ENCODE assay signal across 10 cellular contexts in genomic region chr20:54499111-54499510, GRCh38. TPM values are rescaled to one million over a fixed set of nuclear protein-coding genes. Genes with fewer than 3 reads are reported as not detected.
"Had no signal": no experiment of that assay in that cellular context is flagged by ENCODE, and none has a peak within 500 bp of the region (broad histone marks: within the 10 kb centered on the region; RNA-seq: fewer than 3 reads in every experiment).

No MANE protein-coding gene starts in this region.

- H3K27ac ChIP-seq: HL-60, KMS-11 had no signal

- H3K4me3 ChIP-seq: GM23338, K562 had no signal

- H2AFZ ChIP-seq: GM23338 had no signal

- H3K4me3 Mint-ChIP-seq: GM23338, H9 had no signal

- ATAC-seq: GM23338, K562 had no signal

- FAIRE-seq: H1, H54, K562 had no signal

- H3K9ac ChIP-seq: KMS-11 had no signal

- H3K9me3 Mint-ChIP-seq: GM23338, H9 had no signal

- H3K27ac Mint-ChIP-seq: GM23338, H9 had no signal

- DNase-seq: H9, HCEC 1CT, IMR-90, Karpas-422 had no signal

- H3K4me2 ChIP-seq: GM23338, KMS-11 had no signal

- H3K4me1 Mint-ChIP-seq: GM23338, H9 had no signal

RNA-seq across cellular contexts. Expression of gene DOK5, which starts 23.7 kb away (rescaled TPM):
- total RNA-seq: K562 had no signal
- polyA plus RNA-seq: K562 had no signal
